ENCODE assay signal across 17 cellular contexts in the genomic region with DNA sequence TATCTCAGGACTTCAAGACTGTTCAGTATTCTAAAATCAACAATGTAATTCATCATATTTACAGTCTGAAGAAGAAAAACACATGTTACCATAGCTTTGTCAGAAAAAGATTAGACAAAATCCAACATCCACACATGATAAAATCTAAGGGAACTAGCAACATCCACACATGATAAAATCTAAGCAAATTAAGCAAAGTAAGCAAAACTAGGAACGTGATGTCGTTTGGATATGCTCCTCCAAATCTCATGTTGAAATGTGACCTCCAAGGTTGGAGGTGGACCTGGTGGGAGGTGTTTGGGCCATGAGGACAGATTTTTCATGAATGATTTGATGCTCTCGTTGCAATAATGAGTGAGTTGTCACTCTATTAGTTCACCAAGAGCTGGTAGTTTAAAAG.
DNase-seq lines count a peak whose midpoint lies in the region; ATAC-seq, FAIRE-seq and TF ChIP-seq lines count a peak whose summit lies in the region.
"Had no signal": no experiment of that assay in that cellular context is flagged by ENCODE, and none has a peak within 500 bp of the region (broad histone marks: within the 10 kb centered on the region; RNA-seq: fewer than 3 reads in every experiment).

No MANE protein-coding gene starts in this region.

- H3K79me2 ChIP-seq in K562 (ENCODE audit: control insufficient read depth, insufficient read depth, low read length): no peaks in the 10 kb centered on the region

- ATAC-seq in A549: no peak
- ATAC-seq in IMR-90 (ENCODE audit: low read depth): no peak
- no peak for ATAC-seq in K562
- no peak for ATAC-seq in heart left ventricle
- ATAC-seq in HG02642 (IDR thresholded peaks at IDR 0.05; ENCODE audit: poor library complexity, unreplicated experiment): no peak
- ATAC-seq: CD8-positive, alpha-beta T cell had no signal

- no peak overlapping the region for H3K4me3 ChIP-seq in A549
- no peak overlapping the region for H3K4me3 ChIP-seq in IMR-90 (ENCODE audit: insufficient read depth, low read depth, low read length)
- H3K4me3 ChIP-seq in K562: no peak overlapping the region
- no peak overlapping the region for H3K4me3 ChIP-seq in heart left ventricle

- POLR2A ChIA-PET in A549 (lab: Yijun Ruan, JAX): no interaction called here
- POLR2A ChIA-PET in IMR-90 (lab: Charles Lee; ENCODE audit: unreplicated experiment): no interaction called here
- POLR2A ChIA-PET in K562 (lab: Yijun Ruan, JAX): no interaction called here

- H3K56ac ChIP-seq in IMR-90 (ENCODE audit: extremely low read depth, insufficient read depth, low read length): no peak overlapping the region

- H4K20me1 ChIP-seq in IMR-90 (ENCODE audit: insufficient read depth, low read length) (no peaks in the 10 kb centered on the region), K562 (replicated peaks; ENCODE audit: control insufficient read depth, insufficient read depth, low read length) (no peaks in the 10 kb centered on the region)

- no peak overlapping the region for H2AK9ac ChIP-seq in IMR-90 (replicated peaks; ENCODE audit: low read depth, low read length, poor library complexity)

- WGBS in A549 (ENCODE audit: missing lambda C conversion rate): 4% methylated on average over 3 of the region's 3 CpGs
- WGBS in IMR-90 (ENCODE audit: extremely low coverage in 2 of 2, insufficient read length in 1 of 2), 2 experiments: no CpG with 5 or more reads among the region's 3 CpGs
- 0% methylated on average over 3 of the region's 3 CpGs for WGBS in K562 (ENCODE audit: insufficient coverage, low coverage, missing lambda C conversion rate)
- WGBS in heart left ventricle, 4 donors: 61 to 72% (median 68%) methylated on average over 3 of the region's 3 CpGs

- no peaks in the 10 kb centered on the region for H3K9me1 ChIP-seq in IMR-90 (ENCODE audit: insufficient read depth, low read length)
- H3K9me1 ChIP-seq in K562 (ENCODE audit: control insufficient read depth, insufficient read depth, low read length): no peaks in the 10 kb centered on the region

- H3K9ac ChIP-seq in IMR-90 (ENCODE audit: low read depth, low read length) (no peak overlapping the region), K562 (ENCODE audit: insufficient read depth in 1 of 2, low read depth in 2 of 2, low read length in 2 of 2) (no peak overlapping the region)

- H3K27me3 ChIP-seq in IMR-90 (ENCODE audit: control insufficient read depth, insufficient read depth, low read length) (no peaks in the 10 kb centered on the region), K562 (ENCODE audit: control insufficient read depth in 2 of 2, insufficient read depth in 2 of 2, low read length in 2 of 2) (no peaks in the 10 kb centered on the region), heart left ventricle (no peaks in the 10 kb centered on the region)

- no peak for TF ChIP-seq CTCF in A549 (IDR thresholded peaks at IDR 0.05)
- no peak for TF ChIP-seq CTCF in IMR-90 (conservative IDR thresholded peaks at IDR 0.05; ENCODE audit: low read depth, low read length)
- no peak for TF ChIP-seq CTCF in K562 (IDR thresholded peaks at IDR 0.05 in 2 of 3, conservative IDR thresholded peaks at IDR 0.05 in 1 of 3; ENCODE audit: insufficient read depth in 2 of 3, low read depth in 1 of 3, low read length in 3 of 3)
- TF ChIP-seq CTCF in heart left ventricle (IDR thresholded peaks at IDR 0.05): no peak

- no peak overlapping the region for H2BK5ac ChIP-seq in IMR-90 (ENCODE audit: low read depth, low read length, poor library complexity, severe bottlenecking)

- H3K9me3 ChIP-seq in A549 (no peaks in the 10 kb centered on the region), IMR-90 (ENCODE audit: control insufficient read depth, insufficient read depth, low read length) (peaks cover 2% of the 10 kb centered on the region; the same call in 1 of the 2 replicates), K562 (replicated peaks; ENCODE audit: control insufficient read depth, insufficient read depth, low read depth, low read length) (no peaks in the 10 kb centered on the region), heart left ventricle (peaks cover 0 to 19% (median 2%) of the 10 kb centered on the region in 12 donors)
- H3K9me3 ChIP-seq: Caco-2 had no signal

- TF ChIP-seq POLR2A in A549 (IDR thresholded peaks at IDR 0.05; ENCODE audit: low read length) (no peak), IMR-90 (IDR thresholded peaks at IDR 0.05; ENCODE audit: low read depth, low read length) (no peak), K562 (conservative IDR thresholded peaks at IDR 0.05) (no peak), heart left ventricle (IDR thresholded peaks at IDR 0.05) (no peak)

- H4K8ac ChIP-seq in IMR-90 (ENCODE audit: low read depth in 2 of 2, low read length in 2 of 2): no peak overlapping the region

- H2AFZ ChIP-seq in IMR-90 (replicated peaks; ENCODE audit: low read length, poor library complexity) (no peak overlapping the region), K562 (ENCODE audit: low read depth, low read length) (no peak overlapping the region)

- H3K4me1 ChIP-seq in A549 (no peaks in the 10 kb centered on the region), IMR-90 (ENCODE audit: control insufficient read depth, insufficient read depth, low read length) (no peaks in the 10 kb centered on the region), K562 (replicated peaks in 1 of 2; ENCODE audit: control insufficient read depth in 2 of 2, insufficient read depth in 2 of 2, low read length in 2 of 2) (no peaks in the 10 kb centered on the region), heart left ventricle (no peaks in the 10 kb centered on the region)
- H3K4me1 ChIP-seq: Caco-2 had no signal

- no peak overlapping the region for H3K14ac ChIP-seq in IMR-90 (replicated peaks; ENCODE audit: low read depth, low read length)

- no peak overlapping the region for H2BK15ac ChIP-seq in IMR-90 (ENCODE audit: low read depth, low read length)

- CTCF ChIA-PET in A549 (lab: Yijun Ruan, JAX) (no interaction called here), IMR-90 (lab: Yijun Ruan, JAX) (no interaction called here), K562 (lab: Yijun Ruan, JAX; ENCODE audit: low intra/inter-chr PET ratio) (interaction anchor here (0.6 kb wide), 1 partner anchor 11 kb away, joined by 4 read pairs; no protein-coding TSS in a partner anchor)

- TF ChIP-seq EP300 in A549 (IDR thresholded peaks at IDR 0.05) (no peak), K562 (IDR thresholded peaks at IDR 0.05; ENCODE audit: low read length) (no peak)

- BruUV-seq in IMR-90 (replicated peaks; lab: Mats Ljungman, UMichigan) (no TSS peak), K562 (replicated peaks; lab: Mats Ljungman, UMichigan) (no TSS peak)

- DNase-seq in A549 (ENCODE audit: low read depth in 1 of 2, low spot score in 1 of 2) (no peak), IMR-90 (no peak), K562 (ENCODE audit: extremely low read depth in 1 of 4, low spot score in 3 of 4) (no peak), heart left ventricle (no peak), NCI-H1930 (lab: John Stamatoyannopoulos, UW) (no peak)
- DNase-seq: 8988T; C1 segment of cervical spinal cord; Caco-2; CD8-positive, alpha-beta T cell; DMS153; DND-41; H7; HCEC 1CT had no signal

- no peak overlapping the region for H4K91ac ChIP-seq in IMR-90 (ENCODE audit: insufficient read depth, low read depth, low read length)

- no peaks in the 10 kb centered on the region for H3K36me3 ChIP-seq in IMR-90 (ENCODE audit: control insufficient read depth, insufficient read depth, low read length)
- H3K36me3 ChIP-seq in K562 (ENCODE audit: control insufficient read depth, insufficient read depth, low read length): no peaks in the 10 kb centered on the region
- no peaks in the 10 kb centered on the region for H3K36me3 ChIP-seq in heart left ventricle

- no peaks in the 10 kb centered on the region for H3K79me1 ChIP-seq in IMR-90 (ENCODE audit: low read depth in 1 of 2, low read length in 2 of 2)

- no peak overlapping the region for H3K23ac ChIP-seq in IMR-90 (ENCODE audit: low read depth, low read length)

- no peak overlapping the region for H3K4me2 ChIP-seq in A549
- no peak overlapping the region for H3K4me2 ChIP-seq in IMR-90 (ENCODE audit: low read depth, low read length)
- H3K4me2 ChIP-seq in K562 (ENCODE audit: insufficient read depth, low read length): no peak overlapping the region

- TF ChIP-seq RAD21 in A549 (conservative IDR thresholded peaks at IDR 0.05 in 1 of 2, IDR thresholded peaks at IDR 0.05 in 1 of 2) (no peak), IMR-90 (IDR thresholded peaks at IDR 0.05; ENCODE audit: low read length) (no peak), K562 (CRISPR knock-in tag; conservative IDR thresholded peaks at IDR 0.05 in 1 of 2, IDR thresholded peaks at IDR 0.05 in 1 of 2) (no peak)

- no peak for FAIRE-seq in A549 (lab: Jason Lieb, UNC)
- no peak for FAIRE-seq in K562 (lab: Jason Lieb, UNC)
- FAIRE-seq: G401.6, GM12892, H1 had no signal

- H3K18ac ChIP-seq in IMR-90 (ENCODE audit: low read depth, low read length): no peak overlapping the region

- H2BK120ac ChIP-seq in IMR-90 (ENCODE audit: low read depth, low read length): no peak overlapping the region

- dilution Hi-C loops in IMR-90 (cut with HindIII; ENCODE audit: low sequenced_read_pairs, unreplicated experiment): no loop called here

- H4K5ac ChIP-seq in IMR-90 (ENCODE audit: low read depth, low read length): no peak overlapping the region

- no peak overlapping the region for H2BK20ac ChIP-seq in IMR-90 (ENCODE audit: low read depth, low read length)

- intact Hi-C loops in IMR-90 (cut with micrococcal nuclease) (no loop called here), K562 (cut with micrococcal nuclease) (no loop called here), heart left ventricle (cut with DNase I) (no loop called here)

- H2AK5ac ChIP-seq in IMR-90 (ENCODE audit: low read depth, low read length): no peak overlapping the region

- in situ Hi-C loops in IMR-90 (cut with MboI; ENCODE audit: low sequenced_read_pairs): no loop called here
- in situ Hi-C loops in K562 (cut with MboI): no loop called here

- H3K27ac ChIP-seq in A549 (no peak overlapping the region), IMR-90 (ENCODE audit: insufficient read depth, low read length) (no peak overlapping the region), K562 (ENCODE audit: extremely low read depth, low read depth, low read length) (no peak overlapping the region), heart left ventricle (no peak overlapping the region)

- no peak overlapping the region for H3K4ac ChIP-seq in IMR-90 (ENCODE audit: low read depth, low read length)

TF ChIP-seq in A549, 52 proteins besides CTCF, POLR2A, EP300 and RAD21:
- TF ChIP-seq FOXS1 (CRISPR knock-in tag; IDR thresholded peaks at IDR 0.05) (no peak), MAFK (IDR thresholded peaks at IDR 0.05; ENCODE audit: partially characterized antibody) (peak; percentile 72)

TF ChIP-seq in IMR-90, 13 proteins besides CTCF, POLR2A, EP300 and RAD21:
- 0 out of 2 replicates have a peak, but pooled peaks have one; percentile 10 for TF ChIP-seq MAFK (IDR thresholded peaks at IDR 0.05; ENCODE audit: low read depth, low read length)
- no peak for TF ChIP-seq BHLHE40 (IDR thresholded peaks at IDR 0.05; ENCODE audit: low read depth, low read length)
